In genomic region chr15:96124436-96124835, GRCh38 we compare ENCODE assay signal across 1 cellular context.
TF ChIP-seq lines count a peak whose summit lies in the region.

No MANE protein-coding gene starts in this region.

TF ChIP-seq in GM12878, 131 proteins besides CTCF, POLR2A, EP300 and RAD21 (continued from another document):
- no peak for TF ChIP-seq ZNF592 (IDR thresholded peaks at IDR 0.05)
- TF ChIP-seq GABPA (IDR thresholded peaks at IDR 0.05; ENCODE audit: low read depth): no peak
